Comparison of ENCODE assay signal across 8 cellular contexts in the genomic region with DNA sequence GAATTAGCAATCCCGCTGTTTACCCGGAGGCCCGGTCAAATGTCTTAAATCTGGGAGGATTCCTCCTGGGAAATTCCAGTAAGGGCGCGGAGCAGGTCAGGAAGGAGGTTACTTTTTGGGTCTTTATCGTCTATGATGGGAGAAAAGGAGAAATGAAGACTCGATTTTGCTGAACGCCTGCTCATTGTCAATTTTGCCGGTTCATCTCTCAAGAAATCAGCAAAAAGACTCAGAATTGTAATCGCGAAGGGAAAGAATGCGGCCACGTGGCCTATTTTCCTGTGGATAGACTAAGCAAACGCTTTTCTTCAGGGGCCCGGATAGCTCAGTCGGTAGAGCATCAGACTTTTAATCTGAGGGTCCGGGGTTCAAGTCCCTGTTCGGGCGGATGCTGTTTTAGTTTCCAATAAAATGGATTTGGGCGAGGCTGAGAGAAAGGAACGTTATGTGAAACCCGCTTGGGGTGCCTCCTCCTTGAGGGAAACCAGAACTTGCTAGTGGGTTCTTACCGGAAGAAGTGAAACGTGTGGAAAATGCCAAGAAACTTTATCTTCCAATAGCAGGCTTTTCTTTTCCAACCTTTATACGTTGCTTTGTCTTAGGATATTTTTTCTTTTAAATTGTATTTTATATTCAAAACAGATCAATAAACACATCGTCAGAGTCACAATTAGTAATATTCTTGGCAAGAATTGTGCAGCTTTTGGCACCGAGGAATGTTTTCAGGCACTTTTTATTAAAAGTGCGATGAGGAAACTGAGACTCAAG. TPM values are rescaled to one million over a fixed set of nuclear protein-coding genes. Genes with fewer than 3 reads are reported as not detected.
DNase-seq lines count a peak whose midpoint lies in the region; ATAC-seq and TF ChIP-seq lines count a peak whose summit lies in the region.

No MANE protein-coding gene starts in this region.

- H3K4me1 ChIP-seq in NT2/D1 (ENCODE audit: insufficient read depth, insufficient read length) (peaks cover 5% of the 10 kb centered on the region), esophagus squamous epithelium (peaks cover 0 to 52% (median 2%) of the 10 kb centered on the region in 3 donors)

- WGBS in esophagus squamous epithelium, 2 donors: 4 to 13% methylated on average over 24 to 25 of the region's 28 CpGs

- TF ChIP-seq POLR2A in esophagus squamous epithelium (IDR thresholded peaks at IDR 0.05): no peak

- peak overlapping the region; percentile 78 for H3K27ac Mint-ChIP-seq in nephron progenitor cell

- H3K27me3 ChIP-seq in NT2/D1 (ENCODE audit: insufficient read depth, insufficient read length) (no peaks in the 10 kb centered on the region), esophagus squamous epithelium (no peaks in the 10 kb centered on the region)

- peaks cover 23% of the 10 kb centered on the region for H3K4me1 Mint-ChIP-seq in nephron progenitor cell

- TF ChIP-seq CTCF in esophagus squamous epithelium (IDR thresholded peaks at IDR 0.05): no peak
- TF ChIP-seq CTCF in nephron progenitor cell (IDR thresholded peaks at IDR 0.05): no peak

- peak overlapping the region; percentile 32 to 70 (median 51) for H3K27ac ChIP-seq in esophagus squamous epithelium

- H3K9me3 Mint-ChIP-seq in nephron progenitor cell: peaks cover 3% of the 10 kb centered on the region

- no peaks in the 10 kb centered on the region for H3K36me3 Mint-ChIP-seq in nephron progenitor cell (ENCODE audit: low read depth)

- H3K9me3 ChIP-seq in NT2/D1 (ENCODE audit: insufficient read depth, low read length) (no peaks in the 10 kb centered on the region), esophagus squamous epithelium (no peaks in the 10 kb centered on the region)

- H3K27me3 Mint-ChIP-seq in nephron progenitor cell (ENCODE audit: low read depth, poor library complexity): peaks cover 31% of the 10 kb centered on the region

- H3K36me3 ChIP-seq in NT2/D1 (ENCODE audit: insufficient read depth, insufficient read length, low read length) (no peaks in the 10 kb centered on the region), esophagus squamous epithelium (no peaks in the 10 kb centered on the region)

- peak; percentile 26 for ATAC-seq in HG02678 (IDR thresholded peaks at IDR 0.05; ENCODE audit: unreplicated experiment)

- H3K9ac ChIP-seq in NT2/D1 (ENCODE audit: insufficient read length, low read depth): peak overlapping the region; percentile 43

- peak overlapping the region; percentile 87 for H3K4me3 Mint-ChIP-seq in nephron progenitor cell

- DNase-seq in COLO668 (lab: John Stamatoyannopoulos, UW; ENCODE audit: unreplicated experiment): peak; percentile 58
- no peak for DNase-seq in NT2/D1 (ENCODE audit: low read depth, low spot score)
- DNase-seq in activated T-cell treated with anti-CD3 and anti-CD28 coated beads for 1 hour (ENCODE audit: low read depth): peak; percentile 35
- DNase-seq in esophagus squamous epithelium (lab: John Stamatoyannopoulos, UW): no peak
- peak; percentile 69 for DNase-seq in nephron progenitor cell
- DNase-seq in stromal cell of bone marrow (ENCODE audit: low read depth): peak; percentile 49
- DNase-seq in NCI-H128 (lab: John Stamatoyannopoulos, UW; ENCODE audit: unreplicated experiment): no peak

- intact Hi-C loops in esophagus squamous epithelium (cut with DNase I): no loop called here

- H3K4me3 ChIP-seq in NT2/D1 (ENCODE audit: insufficient read length, low read depth): peak overlapping the region; percentile 45
- H3K4me3 ChIP-seq in esophagus squamous epithelium: peak overlapping the region in 3 of 4 donors; percentile 23 to 58 (median 41)

RNA-seq across cellular contexts. Expression of a gene that starts 45.0 kb away (rescaled TPM):
- total RNA-seq in esophagus squamous epithelium: not detected

RNA-seq across cellular contexts. Expression of a gene that starts 52.9 kb away (rescaled TPM):
- not detected for total RNA-seq in esophagus squamous epithelium

RNA-seq across cellular contexts. Expression of a gene that starts 59.3 kb away (rescaled TPM):
- 10 to 100 TPM; 19.4 to 28.8 (median 23.3) TPM for total RNA-seq in esophagus squamous epithelium

Comparison
In these comparisons a context has a peak if more than half of its experiments do, and no peak if none do; other contexts are left out.
1. DNase-seq: peak in COLO668 (single experiment), activated T-cell treated with anti-CD3 and anti-CD28 coated beads for 1 hour (single experiment), nephron progenitor cell (single experiment) and stromal cell of bone marrow (single experiment); none in NT2/D1 (single experiment), esophagus squamous epithelium (single experiment) and NCI-H128 (single experiment).